In genomic region chr4:25346913-25347312, GRCh38 we compare ENCODE assay signal across 16 cellular contexts. TPM values are rescaled to one million over a fixed set of nuclear protein-coding genes. Genes with fewer than 3 reads are reported as not detected.
DNase-seq lines count a peak whose midpoint lies in the region; ATAC-seq and TF ChIP-seq lines count a peak whose summit lies in the region.
"Had no signal": no experiment of that assay in that cellular context is flagged by ENCODE, and none has a peak within 500 bp of the region (broad histone marks: within the 10 kb centered on the region; RNA-seq: fewer than 3 reads in every experiment).

No MANE protein-coding gene starts in this region.

- TF ChIP-seq CTCF in WERI-Rb-1 (IDR thresholded peaks at IDR 0.05; ENCODE audit: low read depth, low read length), result no peak
- no peak for TF ChIP-seq CTCF in type B pancreatic cell (conservative IDR thresholded peaks at IDR 0.05)
- no peak for TF ChIP-seq CTCF in upper lobe of right lung (IDR thresholded peaks at IDR 0.05)

- DNase-seq in WERI-Rb-1 (no peak), NCI-H82 treated with DMSO at 0.1 percent for 48 hours (lab: John Stamatoyannopoulos, UW; ENCODE audit: unreplicated experiment) (no peak), type B pancreatic cell (ENCODE audit: extremely low spot score, unreplicated experiment) (no peak), posterior vena cava (ENCODE audit: low spot score) (no peak), upper lobe of right lung (no peak)
- DNase-seq: C1 segment of cervical spinal cord; foreskin keratinocyte; MG63; NCI-H446; Right ventricle myocardium superior; stimulated activated CD4-positive, alpha-beta T cell treated with anti-CD3 and anti-CD28 coated beads, Interleukin-1b, Interleukin-23, amount 100 ng/mL, for 48 hours; stimulated activated naive CD4-positive, alpha-beta T cell had no signal

- no peaks in the 10 kb centered on the region for H3K36me3 ChIP-seq in WERI-Rb-1
- peaks cover 17% of the 10 kb centered on the region for H3K36me3 ChIP-seq in upper lobe of right lung
- H3K36me3 ChIP-seq: MG63 had no signal

- peaks cover 8% of the 10 kb centered on the region for H3K36me3 Mint-ChIP-seq in type B pancreatic cell

- no peaks in the 10 kb centered on the region for H3K4me1 ChIP-seq in upper lobe of right lung
- H3K4me1 ChIP-seq: ascending aorta had no signal

- H3K27ac Mint-ChIP-seq in type B pancreatic cell, result no peak overlapping the region

- H3K4me3 ChIP-seq in WERI-Rb-1 (ENCODE audit: low read depth, low read length) (no peak overlapping the region), upper lobe of right lung (no peak overlapping the region)
- H3K4me3 ChIP-seq: ascending aorta, MG63 had no signal

- intact Hi-C loops in posterior vena cava (cut with DNase I) (no loop called here), upper lobe of right lung (cut with DNase I) (no loop called here)

- H3K27me3 Mint-ChIP-seq in type B pancreatic cell, result no peaks in the 10 kb centered on the region

- ATAC-seq in GM18499 (IDR thresholded peaks at IDR 0.05; ENCODE audit: insufficient read depth, unreplicated experiment) (peak; percentile 49), GM19351 (IDR thresholded peaks at IDR 0.05; ENCODE audit: unreplicated experiment) (peak; percentile 87), HG03066 (IDR thresholded peaks at IDR 0.05; ENCODE audit: low read depth, unreplicated experiment) (peak; percentile 73), upper lobe of right lung (no peak)
- ATAC-seq: foreskin keratinocyte had no signal

- H3K4me3 Mint-ChIP-seq in type B pancreatic cell, result no peak overlapping the region

- H3K27me3 ChIP-seq in WERI-Rb-1 (ENCODE audit: insufficient read depth, low read depth, severe bottlenecking) (no peaks in the 10 kb centered on the region), upper lobe of right lung (no peaks in the 10 kb centered on the region)
- H3K27me3 ChIP-seq: ascending aorta, foreskin keratinocyte, MG63 had no signal

- H3K27ac ChIP-seq in WERI-Rb-1, result peak overlapping the region; percentile 13
- no peak overlapping the region for H3K27ac ChIP-seq in upper lobe of right lung
- H3K27ac ChIP-seq: ascending aorta, foreskin keratinocyte had no signal

- H3K4me1 Mint-ChIP-seq in type B pancreatic cell (ENCODE audit: unreplicated experiment), result peaks cover 16% of the 10 kb centered on the region

- H3K9me3 ChIP-seq in WERI-Rb-1 (ENCODE audit: severe bottlenecking), result no peaks in the 10 kb centered on the region
- no peaks in the 10 kb centered on the region for H3K9me3 ChIP-seq in upper lobe of right lung
- H3K9me3 ChIP-seq: ascending aorta, MG63 had no signal

- no peaks in the 10 kb centered on the region for H3K9me3 Mint-ChIP-seq in type B pancreatic cell

RNA-seq across cellular contexts. Expression of gene ANAPC4, which starts 30.1 kb away (rescaled TPM):
- 17.8 and 29.1 TPM in 2 replicates for total RNA-seq in type B pancreatic cell (ENCODE audit: low replicate concordance)
- total RNA-seq in posterior vena cava, result 10 to 100 TPM; 23.3 to 26.1 TPM
- total RNA-seq in upper lobe of right lung, result 33.0 TPM

RNA-seq across cellular contexts. Expression of gene ZCCHC4, which starts 34.3 kb away (rescaled TPM):
- total RNA-seq in type B pancreatic cell (ENCODE audit: low replicate concordance) (9.3 and 11.2 TPM in 2 replicates), posterior vena cava (1 to 10 TPM; 8.6 to 9.7 TPM), upper lobe of right lung (10.2 TPM)
